Comparison of ENCODE assay signal across 18 cellular contexts in genomic region chr7:152185514-152185913, GRCh38.
"Had no signal": no experiment of that assay in that cellular context is flagged by ENCODE, and none has a peak within 500 bp of the region (broad histone marks: within the 10 kb centered on the region; RNA-seq: fewer than 3 reads in every experiment).

No MANE protein-coding gene starts in this region.

- H3K9me3 ChIP-seq: colonic mucosa, esophagus muscularis mucosa, right lobe of liver, suprapubic skin had no signal

- H3K27me3 ChIP-seq: colonic mucosa, esophagus muscularis mucosa, right lobe of liver, suprapubic skin had no signal

- ATAC-seq: activated CD4-positive, alpha-beta T cell treated with anti-CD3 and anti-CD28 coated beads for 36 hours; activated CD8-positive, alpha-beta memory T cell treated with anti-CD3 and anti-CD28 coated beads, Interleukin-2, amount 10 ng/mL, durations not matched to agents 7 days and 5 days; left colon; right lobe of liver had no signal

- H3K4me3 ChIP-seq: colonic mucosa, esophagus muscularis mucosa, right lobe of liver, suprapubic skin had no signal

- H3K4me3 Mint-ChIP-seq: activated CD4-positive, alpha-beta memory T cell treated with anti-CD3 and anti-CD28 coated beads for 36 hours; activated CD4-positive, alpha-beta T cell treated with anti-CD3 and anti-CD28 coated beads for 36 hours; activated CD8-positive, alpha-beta memory T cell treated with anti-CD3 and anti-CD28 coated beads, Interleukin-2, amount 10 ng/mL, durations not matched to agents 7 days and 5 days; nephron; stimulated activated naive CD8-positive, alpha-beta T cell treated with anti-CD3 and anti-CD28 coated beads, Interleukin-15, Interleukin-2, amounts not matched to agents 100 ng/mL and 50 ng/mL, for 24 hours; type B pancreatic cell had no signal

- H3K27me3 Mint-ChIP-seq: activated CD4-positive, alpha-beta memory T cell treated with anti-CD3 and anti-CD28 coated beads for 36 hours; activated CD4-positive, alpha-beta T cell treated with anti-CD3 and anti-CD28 coated beads for 36 hours; activated CD8-positive, alpha-beta memory T cell treated with anti-CD3 and anti-CD28 coated beads, Interleukin-2, amount 10 ng/mL, durations not matched to agents 7 days and 5 days; stimulated activated naive CD8-positive, alpha-beta T cell treated with anti-CD3 and anti-CD28 coated beads, Interleukin-15, Interleukin-2, amounts not matched to agents 100 ng/mL and 50 ng/mL, for 24 hours; type B pancreatic cell had no signal

- H3K27ac ChIP-seq: colonic mucosa, right lobe of liver, suprapubic skin had no signal

- FAIRE-seq: astrocyte had no signal

- H3K4me1 Mint-ChIP-seq: activated CD8-positive, alpha-beta memory T cell treated with anti-CD3 and anti-CD28 coated beads, Interleukin-2, amount 10 ng/mL, durations not matched to agents 7 days and 5 days; nephron had no signal

- H3K27ac Mint-ChIP-seq: activated CD4-positive, alpha-beta memory T cell treated with anti-CD3 and anti-CD28 coated beads for 36 hours; activated CD4-positive, alpha-beta T cell treated with anti-CD3 and anti-CD28 coated beads for 36 hours; nephron; stimulated activated naive CD8-positive, alpha-beta T cell treated with anti-CD3 and anti-CD28 coated beads, Interleukin-15, Interleukin-2, amounts not matched to agents 100 ng/mL and 50 ng/mL, for 24 hours; type B pancreatic cell had no signal

- H3K9me3 Mint-ChIP-seq: activated CD4-positive, alpha-beta memory T cell treated with anti-CD3 and anti-CD28 coated beads for 36 hours; nephron; stimulated activated naive CD8-positive, alpha-beta T cell treated with anti-CD3 and anti-CD28 coated beads, Interleukin-15, Interleukin-2, amounts not matched to agents 100 ng/mL and 50 ng/mL, for 24 hours; type B pancreatic cell had no signal

- H3K4me1 ChIP-seq: colonic mucosa, right lobe of liver, suprapubic skin had no signal

- DNase-seq: activated CD4-positive, alpha-beta memory T cell treated with anti-CD3 and anti-CD28 coated beads for 36 hours; activated CD4-positive, alpha-beta T cell treated with anti-CD3 and anti-CD28 coated beads for 36 hours; activated CD8-positive, alpha-beta memory T cell treated with anti-CD3 and anti-CD28 coated beads, Interleukin-2, amount 10 ng/mL, durations not matched to agents 7 days and 5 days; activated naive CD4-positive, alpha-beta T cell treated with anti-CD3 and anti-CD28 coated beads, Interleukin-2, amount 50 U/mL, for 16 hours; activated T-cell treated with anti-CD3 and anti-CD28 coated beads, Interleukin-2, amount 50 U/mL, for 1 hour; colonic mucosa; foreskin fibroblast; left colon; mesenchymal stem cell; nucleus accumbens; right lobe of liver; T-helper 2 cell had no signal
